Comparison of ENCODE assay signal across 9 cellular contexts in genomic region chr17:352421-353212, GRCh38. TPM values are rescaled to one million over a fixed set of nuclear protein-coding genes. Genes with fewer than 3 reads are reported as not detected.
A peak's percentile ranks its signal among the peaks of the same experiment; 100 is the strongest.
DNase-seq lines count a peak whose midpoint lies in the region; ATAC-seq, FAIRE-seq and TF ChIP-seq lines count a peak whose summit lies in the region.
"Had no signal": no experiment of that assay in that cellular context is flagged by ENCODE, and none has a peak within 500 bp of the region (broad histone marks: within the 10 kb centered on the region; RNA-seq: fewer than 3 reads in every experiment).

TSS of gene RPH3AL (minus strand) at chr17:352807. CDS start at chr17:327543, 25,264 bp downstream.

- H3K4me1 ChIP-seq in K562 (replicated peaks in 1 of 2; ENCODE audit: control insufficient read depth in 2 of 2, insufficient read depth in 2 of 2, low read length in 2 of 2) (no peaks in the 10 kb centered on the region), thyroid gland (peaks cover 56 to 75% of the 10 kb centered on the region in 2 donors)

- no peaks in the 10 kb centered on the region for H4K20me1 ChIP-seq in K562 (replicated peaks; ENCODE audit: control insufficient read depth, insufficient read depth, low read length)

- H3K9me1 ChIP-seq in K562 (ENCODE audit: control insufficient read depth, insufficient read depth, low read length): no peaks in the 10 kb centered on the region

- DNase-seq in NCI-H1092 treated with DMSO at 0.1 percent for 48 hours (lab: John Stamatoyannopoulos, UW): peak; percentile 14
- no peak for DNase-seq in NCI-H1092 (lab: John Stamatoyannopoulos, UW)
- no peak for DNase-seq in K562 (ENCODE audit: extremely low read depth in 1 of 4, low spot score in 3 of 4)
- peak; percentile 92 for DNase-seq in left kidney (ENCODE audit: low read depth, low spot score)
- peak; percentile 91 to 92 for DNase-seq in thyroid gland
- DNase-seq in HUDEP-2 (lab: John Stamatoyannopoulos, UW; ENCODE audit: unreplicated experiment in 76 of 76): no peak
- no peak for DNase-seq in SIG-M5 (lab: John Stamatoyannopoulos, UW)

- no TSS peak for BruUV-seq in K562 (replicated peaks; lab: Mats Ljungman, UMichigan)

- WGBS in K562 (ENCODE audit: insufficient coverage, low coverage, missing lambda C conversion rate): 5% methylated on average over 15 of the region's 22 CpGs
- 21 to 23% methylated on average over 11 to 18 of the region's 22 CpGs for whole genome bisulfite sequencing in thyroid gland, 2 donors

- TF ChIP-seq EP300 in K562 (IDR thresholded peaks at IDR 0.05; ENCODE audit: low read length): no peak

- no peaks in the 10 kb centered on the region for H3K79me2 ChIP-seq in K562 (ENCODE audit: control insufficient read depth, insufficient read depth, low read length)

- peaks cover 0 to 9% of the 10 kb centered on the region in 2 experiments; a peak in 2 of 5 replicates for H3K27me3 ChIP-seq in K562 (ENCODE audit: control insufficient read depth in 2 of 2, insufficient read depth in 2 of 2, low read length in 2 of 2)
- no peaks in the 10 kb centered on the region for H3K27me3 ChIP-seq in thyroid gland

- H3K9me3 ChIP-seq in K562 (replicated peaks; ENCODE audit: control insufficient read depth, insufficient read depth, low read depth, low read length) (no peaks in the 10 kb centered on the region), thyroid gland (no peaks in the 10 kb centered on the region)

- CTCF ChIA-PET in K562 (lab: Yijun Ruan, JAX; ENCODE audit: low intra/inter-chr PET ratio): no interaction called here

- ATAC-seq in K562: no peak
- ATAC-seq in GM21528 (IDR thresholded peaks at IDR 0.05; ENCODE audit: low FRiP score, unreplicated experiment): no peak

- intact Hi-C loops in K562 (cut with micrococcal nuclease) (no loop called here), thyroid gland (cut with DNase I) (no loop called here)

- H3K4me2 ChIP-seq in K562 (ENCODE audit: insufficient read depth, low read length): no peak within 1 kb of the TSS

- FAIRE-seq in K562 (lab: Jason Lieb, UNC): no peak
- FAIRE-seq: colon had no signal

- H3K4me3 ChIP-seq in K562 (no peak within 1 kb of the TSS), thyroid gland (replicated peaks in 1 of 3) (peak within 1 kb of the TSS in 1 of 3 donors; percentile 15)

- H3K27ac ChIP-seq in K562 (ENCODE audit: extremely low read depth, low read depth, low read length) (no peak within 1 kb of the TSS), thyroid gland (peak within 1 kb of the TSS; percentile 83 to 95 (median 89))

- TF ChIP-seq CTCF in K562 (IDR thresholded peaks at IDR 0.05 in 2 of 3, conservative IDR thresholded peaks at IDR 0.05 in 1 of 3; ENCODE audit: insufficient read depth in 2 of 3, low read depth in 1 of 3, low read length in 3 of 3) (no peak), thyroid gland (IDR thresholded peaks at IDR 0.05) (no peak)

- TF ChIP-seq RAD21 in K562 (CRISPR knock-in tag; conservative IDR thresholded peaks at IDR 0.05 in 1 of 2, IDR thresholded peaks at IDR 0.05 in 1 of 2): no peak

- H3K36me3 ChIP-seq in K562 (ENCODE audit: control insufficient read depth, insufficient read depth, low read length) (no peaks in the 10 kb centered on the region), thyroid gland (no peaks in the 10 kb centered on the region)

- TF ChIP-seq POLR2A in K562 (conservative IDR thresholded peaks at IDR 0.05) (no peak), thyroid gland (IDR thresholded peaks at IDR 0.05) (peak in 1 of 2 donors; percentile 32)

- POLR2A ChIA-PET in K562 (lab: Yijun Ruan, JAX): no interaction called here

- no peak within 1 kb of the TSS for H2AFZ ChIP-seq in K562 (ENCODE audit: low read depth, low read length)

- in situ Hi-C loops in K562 (cut with MboI): no loop called here

- no peak within 1 kb of the TSS for H3K9ac ChIP-seq in K562 (ENCODE audit: insufficient read depth in 1 of 2, low read depth in 2 of 2, low read length in 2 of 2)

TF ChIP-seq in K562, 482 proteins besides CTCF, POLR2A, EP300 and RAD21:
- TF ChIP-seq ZZZ3 (IDR thresholded peaks at IDR 0.05) (no peak), FOXA3 (CRISPR knock-in tag; conservative IDR thresholded peaks at IDR 0.05 in 1 of 2, IDR thresholded peaks at IDR 0.05 in 1 of 2) (0 out of 4 replicates have a peak, but pooled peaks of 1 of the 2 experiments have one; percentile 29), FOSL1 (tag; conservative IDR thresholded peaks at IDR 0.05) (0 out of 2 replicates have a peak, but pooled peaks have one; percentile 50)
TF ChIP-seq in K562: peak in this region for 2.

RNA-seq across cellular contexts. Expression of gene RPH3AL, which starts in this region (rescaled TPM):
- total RNA-seq in K562 (2011; cell fraction: chromatin; rRNA removed; ENCODE audit: low replicate concordance): 2.4 and 4.9 TPM in 2 replicates
- total RNA-seq in K562 (2011; cell fraction: nucleolus; rRNA removed): 3.2 and 5.9 TPM in 2 replicates
- total RNA-seq in K562 (2011; cell fraction: nucleoplasm; rRNA removed): 1.5 and 3.0 TPM in 2 replicates
- total RNA-seq in K562 (2014; rRNA removed) (0.86 and 1.2 TPM in 2 replicates), K562 (2014; rRNA removed; fragmentation: Illumina TruSeq; extraction: Trizol) (0.25 and 0.93 TPM in 2 replicates), K562 (2015; rRNA removed; fragmentation: Illumina TruSeq; extraction: Trizol) (0.29 and 0.38 TPM in 2 replicates), K562 (2021) (1.7 and 2.3 TPM in 2 replicates), thyroid gland (10 to 100 TPM; 19.1 to 47.7 (median 42.5) TPM)
- polyA plus RNA-seq in K562 (2011; rRNA removed) (0.45 and 0.52 TPM in 2 replicates), K562 (2014; fragmentation: Illumina TruSeq; extraction: Trizol) (0.39 and 0.76 TPM in 2 replicates), K562 (2014; fragmentation: Nextera tagmentation; extraction: Ambion mirVana) (under 1 TPM; 0.18 to 0.20 TPM), K562 (2014; rRNA removed) (0.64 and 1.6 TPM in 2 replicates)
- polyA plus RNA-seq in K562 (2011; cell fraction: cytosol; rRNA removed): 0.40 and 1.8 TPM in 2 replicates
- polyA plus RNA-seq in K562 (2011; cell fraction: nucleus; rRNA removed): 0.77 and 1.1 TPM in 2 replicates
- 1.1 and 2.7 TPM in 2 replicates for polyA plus RNA-seq in K562 (2012)
- 0.35 TPM in 1 of 2 replicates, not detected in the other for polyA minus RNA-seq in K562 (2011; rRNA and poly(A)+ RNA removed)
- polyA minus RNA-seq in K562 (2011; cell fraction: cytosol; rRNA and poly(A)+ RNA removed): 0.86 TPM in 1 of 2 replicates, not detected in the other
- 0.44 and 1.6 TPM in 2 replicates for polyA minus RNA-seq in K562 (2011; cell fraction: nucleus; rRNA and poly(A)+ RNA removed)

Comparison
In these comparisons a context has a peak if more than half of its experiments do, and no peak if none do; other contexts are left out.
1. DNase-seq: peak in NCI-H1092 treated with DMSO at 0.1 percent for 48 hours (single experiment), left kidney (single experiment) and thyroid gland (2 of 2); none in NCI-H1092 (single experiment), K562 (0 of 4), HUDEP-2 (0 of 76) and SIG-M5 (single experiment).